In the genomic region with DNA sequence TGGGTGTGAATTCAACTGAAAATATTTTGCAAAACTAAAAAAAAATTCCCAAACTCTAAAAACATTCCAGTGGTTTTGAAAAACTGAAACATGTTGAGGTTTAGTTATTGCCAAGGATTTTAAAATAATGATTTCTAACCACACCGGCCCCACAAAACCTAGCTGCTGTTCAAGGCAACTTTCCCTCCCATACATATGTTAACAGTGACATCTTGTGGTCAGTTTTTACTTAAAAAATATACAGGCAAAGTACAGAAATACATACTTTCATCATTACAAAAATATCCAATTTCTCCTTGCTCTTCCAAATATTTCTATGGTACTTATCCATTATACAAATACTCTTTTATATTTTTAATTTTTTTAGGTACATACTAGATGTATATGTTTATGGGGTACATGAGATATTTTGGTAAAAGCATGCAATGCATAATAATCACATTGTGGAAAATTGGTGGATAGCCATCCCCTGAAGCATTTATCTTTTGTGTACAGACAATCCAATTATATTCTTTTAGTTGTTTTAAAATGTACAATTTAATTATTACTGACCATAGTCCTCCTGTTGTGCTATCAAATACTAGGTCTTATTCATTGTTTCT, we compare ENCODE assay signal across 1 cellular context.
TF ChIP-seq lines count a peak whose summit lies in the region.

No MANE protein-coding gene starts in this region.

TF ChIP-seq in GM23338, 12 proteins besides CTCF, POLR2A, EP300 and RAD21 (continued from another document):
- TF ChIP-seq, protein P1, sequence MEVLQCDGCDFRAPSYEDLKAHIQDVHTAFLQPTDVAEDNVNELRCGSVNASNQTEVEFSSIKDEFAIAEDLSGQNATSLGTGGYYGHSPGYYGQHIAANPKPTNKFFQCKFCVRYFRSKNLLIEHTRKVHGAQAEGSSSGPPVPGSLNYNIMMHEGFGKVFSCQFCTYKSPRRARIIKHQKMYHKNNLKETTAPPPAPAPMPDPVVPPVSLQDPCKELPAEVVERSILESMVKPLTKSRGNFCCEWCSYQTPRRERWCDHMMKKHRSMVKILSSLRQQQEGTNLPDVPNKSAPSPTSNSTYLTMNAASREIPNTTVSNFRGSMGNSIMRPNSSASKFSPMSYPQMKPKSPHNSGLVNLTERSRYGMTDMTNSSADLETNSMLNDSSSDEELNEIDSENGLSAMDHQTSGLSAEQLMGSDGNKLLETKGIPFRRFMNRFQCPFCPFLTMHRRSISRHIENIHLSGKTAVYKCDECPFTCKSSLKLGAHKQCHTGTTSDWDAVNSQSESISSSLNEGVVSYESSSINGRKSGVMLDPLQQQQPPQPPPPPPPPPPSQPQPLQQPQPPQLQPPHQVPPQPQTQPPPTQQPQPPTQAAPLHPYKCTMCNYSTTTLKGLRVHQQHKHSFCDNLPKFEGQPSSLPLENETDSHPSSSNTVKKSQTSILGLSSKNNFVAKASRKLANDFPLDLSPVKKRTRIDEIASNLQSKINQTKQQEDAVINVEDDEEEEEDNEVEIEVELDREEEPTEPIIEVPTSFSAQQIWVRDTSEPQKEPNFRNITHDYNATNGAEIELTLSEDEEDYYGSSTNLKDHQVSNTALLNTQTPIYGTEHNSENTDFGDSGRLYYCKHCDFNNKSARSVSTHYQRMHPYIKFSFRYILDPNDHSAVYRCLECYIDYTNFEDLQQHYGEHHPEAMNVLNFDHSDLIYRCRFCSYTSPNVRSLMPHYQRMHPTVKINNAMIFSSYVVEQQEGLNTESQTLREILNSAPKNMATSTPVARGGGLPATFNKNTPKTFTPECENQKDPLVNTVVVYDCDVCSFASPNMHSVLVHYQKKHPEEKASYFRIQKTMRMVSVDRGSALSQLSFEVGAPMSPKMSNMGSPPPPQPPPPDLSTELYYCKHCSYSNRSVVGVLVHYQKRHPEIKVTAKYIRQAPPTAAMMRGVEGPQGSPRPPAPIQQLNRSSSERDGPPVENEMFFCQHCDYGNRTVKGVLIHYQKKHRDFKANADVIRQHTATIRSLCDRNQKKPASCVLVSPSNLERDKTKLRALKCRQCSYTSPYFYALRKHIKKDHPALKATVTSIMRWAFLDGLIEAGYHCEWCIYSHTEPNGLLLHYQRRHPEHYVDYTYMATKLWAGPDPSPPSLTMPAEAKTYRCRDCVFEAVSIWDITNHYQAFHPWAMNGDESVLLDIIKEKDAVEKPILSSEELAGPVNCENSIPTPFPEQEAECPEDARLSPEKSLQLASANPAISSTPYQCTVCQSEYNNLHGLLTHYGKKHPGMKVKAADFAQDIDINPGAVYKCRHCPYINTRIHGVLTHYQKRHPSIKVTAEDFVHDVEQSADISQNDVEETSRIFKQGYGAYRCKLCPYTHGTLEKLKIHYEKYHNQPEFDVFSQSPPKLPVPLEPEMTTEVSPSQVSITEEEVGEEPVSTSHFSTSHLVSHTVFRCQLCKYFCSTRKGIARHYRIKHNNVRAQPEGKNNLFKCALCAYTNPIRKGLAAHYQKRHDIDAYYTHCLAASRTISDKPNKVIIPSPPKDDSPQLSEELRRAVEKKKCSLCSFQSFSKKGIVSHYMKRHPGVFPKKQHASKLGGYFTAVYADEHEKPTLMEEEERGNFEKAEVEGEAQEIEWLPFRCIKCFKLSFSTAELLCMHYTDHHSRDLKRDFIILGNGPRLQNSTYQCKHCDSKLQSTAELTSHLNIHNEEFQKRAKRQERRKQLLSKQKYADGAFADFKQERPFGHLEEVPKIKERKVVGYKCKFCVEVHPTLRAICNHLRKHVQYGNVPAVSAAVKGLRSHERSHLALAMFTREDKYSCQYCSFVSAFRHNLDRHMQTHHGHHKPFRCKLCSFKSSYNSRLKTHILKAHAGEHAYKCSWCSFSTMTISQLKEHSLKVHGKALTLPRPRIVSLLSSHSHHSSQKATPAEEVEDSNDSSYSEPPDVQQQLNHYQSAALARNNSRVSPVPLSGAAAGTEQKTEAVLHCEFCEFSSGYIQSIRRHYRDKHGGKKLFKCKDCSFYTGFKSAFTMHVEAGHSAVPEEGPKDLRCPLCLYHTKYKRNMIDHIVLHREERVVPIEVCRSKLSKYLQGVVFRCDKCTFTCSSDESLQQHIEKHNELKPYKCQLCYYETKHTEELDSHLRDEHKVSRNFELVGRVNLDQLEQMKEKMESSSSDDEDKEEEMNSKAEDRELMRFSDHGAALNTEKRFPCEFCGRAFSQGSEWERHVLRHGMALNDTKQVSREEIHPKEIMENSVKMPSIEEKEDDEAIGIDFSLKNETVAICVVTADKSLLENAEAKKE (CRISPR knock-in tag; IDR thresholded peaks at IDR 0.05), result no peak
- no peak for TF ChIP-seq ZNF114 (CRISPR knock-in tag; IDR thresholded peaks at IDR 0.05)
- TF ChIP-seq CREB1 (CRISPR knock-in tag; IDR thresholded peaks at IDR 0.05; ENCODE audit: low read depth), result no peak
- TF ChIP-seq STAT1 (IDR thresholded peaks at IDR 0.05; ENCODE audit: unreplicated experiment), result no peak
- no peak for TF ChIP-seq JUNB (IDR thresholded peaks at IDR 0.05; ENCODE audit: unreplicated experiment)
TF ChIP-seq in GM23338: peak in this region for 0.
